In genomic region chr9:106616026-106616425, GRCh38 we compare ENCODE assay signal across 26 cellular contexts.
"Had no signal": no experiment of that assay in that cellular context is flagged by ENCODE, and none has a peak within 500 bp of the region (broad histone marks: within the 10 kb centered on the region; RNA-seq: fewer than 3 reads in every experiment).

No MANE protein-coding gene starts in this region.

- ATAC-seq: activated CD8-positive, alpha-beta memory T cell treated with anti-CD3 and anti-CD28 coated beads, Interleukin-2, amount 10 ng/mL, durations not matched to agents 7 days and 5 days; activated CD8-positive, alpha-beta T cell treated with anti-CD3 and anti-CD28 coated beads, Interleukin-2, amount 10 ng/mL, durations not matched to agents 7 days and 5 days; effector memory CD8-positive, alpha-beta T cell; left lobe of liver; lower lobe of right lung; mucosa of descending colon; natural killer cell treated with Interleukin-12 subunit alpha and Interleukin-12 subunit beta and Interleukin-15 and Interleukin-18, amount 100 ng/mL, for 72 hours; stimulated activated effector memory CD8-positive, alpha-beta T cell treated with anti-CD3 and anti-CD28 coated beads, Interleukin-12 subunit alpha, Interleukin-12 subunit beta, amount 100 ng/mL, for 72 hours; T-cell had no signal

- H3K4me3 ChIP-seq: adrenal gland, heart right ventricle, lower lobe of right lung, mucosa of descending colon, sigmoid colon, uterus had no signal

- FAIRE-seq: endothelial cell of umbilical vein, small intestine had no signal

- H3K27me3 ChIP-seq: adrenal gland, brain microvascular endothelial cell, heart right ventricle, sigmoid colon, uterus had no signal

- H3K27ac ChIP-seq: adrenal gland, brain microvascular endothelial cell, heart right ventricle, lower lobe of right lung, sigmoid colon, uterus had no signal

- H3K36me3 ChIP-seq: adrenal gland, brain microvascular endothelial cell, heart right ventricle, lower lobe of right lung, sigmoid colon, uterus had no signal

- H3K9me3 ChIP-seq: adrenal gland, heart right ventricle, lower lobe of right lung, mucosa of descending colon, sigmoid colon, uterus had no signal

- DNase-seq: activated B cell treated with CpG ODN at 0.5 μM for 24 hours; activated CD8-positive, alpha-beta memory T cell treated with anti-CD3 and anti-CD28 coated beads, Interleukin-2, amount 10 ng/mL, durations not matched to agents 7 days and 5 days; activated CD8-positive, alpha-beta T cell treated with anti-CD3 and anti-CD28 coated beads, Interleukin-2, amount 10 ng/mL, durations not matched to agents 7 days and 5 days; activated effector memory CD4-positive, alpha-beta T cell treated with anti-CD3 and anti-CD28 coated beads, Interleukin-2, amount 50 U/mL, for 16 hours; activated naive CD4-positive, alpha-beta T cell treated with anti-CD3 and anti-CD28 coated beads for 36 hours; activated naive CD8-positive, alpha-beta T cell treated with anti-CD3 and anti-CD28 coated beads for 36 hours; activated T-cell treated with anti-CD3 and anti-CD28 coated beads, Interleukin-2, amount 50 U/mL, for 48 hours; adrenal gland; aorta; brain microvascular endothelial cell; cortex of kidney; effector memory CD8-positive, alpha-beta T cell; foreskin fibroblast; heart right ventricle; kidney glomerular epithelial cell; lower lobe of right lung; mucosa of descending colon; sigmoid colon; small intestine; stimulated activated CD4-positive, alpha-beta T cell treated with anti-CD3 and anti-CD28 coated beads, Interleukin-4, amount 100 ng/mL, for 24 hours; T-cell; uterus had no signal

- H3K4me1 ChIP-seq: adrenal gland, lower lobe of right lung, uterus had no signal
